Comparison of ENCODE assay signal across 15 cellular contexts in the genomic region with DNA sequence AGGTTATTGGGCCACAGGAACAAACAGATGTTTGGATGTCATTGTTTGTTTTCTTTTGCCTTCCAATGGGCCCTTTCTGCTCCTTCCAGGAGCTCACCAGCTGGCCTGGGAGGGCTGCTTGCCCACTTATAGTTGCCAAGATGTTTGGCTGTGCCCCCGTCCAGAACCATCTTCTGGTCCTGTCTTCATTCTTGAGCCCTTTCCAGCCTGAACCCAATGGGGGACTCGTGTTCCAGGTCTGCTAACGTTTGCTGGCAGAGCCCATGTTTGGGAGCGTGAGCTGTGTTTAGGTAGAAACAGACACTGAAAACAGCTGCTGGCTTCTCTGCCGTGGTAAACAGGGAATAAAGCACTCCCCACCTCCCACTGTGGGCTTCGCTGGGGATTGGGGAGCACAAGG.
DNase-seq lines count a peak whose midpoint lies in the region; ATAC-seq and TF ChIP-seq lines count a peak whose summit lies in the region.
"Had no signal": no experiment of that assay in that cellular context is flagged by ENCODE, and none has a peak within 500 bp of the region (broad histone marks: within the 10 kb centered on the region; RNA-seq: fewer than 3 reads in every experiment).

No MANE protein-coding gene starts in this region.

- H3K27me3 ChIP-seq in mammary epithelial cell (ENCODE audit: insufficient read depth, low read length): no peaks in the 10 kb centered on the region

- CTCF ChIA-PET in mammary epithelial cell (lab: Charles Lee; ENCODE audit: low non-redundant PET): no interaction called here

- no peak overlapping the region for H3K9ac ChIP-seq in mammary epithelial cell (ENCODE audit: insufficient read depth, low read length)

- H3K27ac ChIP-seq in coronary artery (no peak overlapping the region), mammary epithelial cell (ENCODE audit: insufficient read depth, low read depth, low read length) (no peak overlapping the region)

- in situ Hi-C loops in mammary epithelial cell (cut with MboI; ENCODE audit: low sequenced_read_pairs in 2 of 2): no loop called here

- WGBS in mammary epithelial cell (ENCODE audit: low coverage, missing lambda C conversion rate): 32% methylated on average over 6 of the region's 6 CpGs

- BruUV-seq in mammary epithelial cell (replicated peaks; lab: Mats Ljungman, UMichigan): no TSS peak

- H3K4me1 ChIP-seq in mammary epithelial cell (ENCODE audit: insufficient read depth, low read length): no peaks in the 10 kb centered on the region

- no peaks in the 10 kb centered on the region for H3K36me3 ChIP-seq in mammary epithelial cell (ENCODE audit: insufficient read depth, low read length)
- H3K36me3 ChIP-seq: HAP-1 had no signal

- H3K4me2 ChIP-seq in mammary epithelial cell (ENCODE audit: insufficient read depth, low read depth, low read length): no peak overlapping the region

- H2AFZ ChIP-seq in mammary epithelial cell (ENCODE audit: low read depth, low read length): no peak overlapping the region

- H3K4me3 ChIP-seq in coronary artery (no peak overlapping the region), mammary epithelial cell (replicated peaks in 1 of 3; ENCODE audit: insufficient read depth in 1 of 3, low read depth in 2 of 3, low read length in 3 of 3) (no peak overlapping the region)
- H3K4me3 ChIP-seq: HAP-1 had no signal

- no peaks in the 10 kb centered on the region for H3K9me3 ChIP-seq in mammary epithelial cell (replicated peaks; ENCODE audit: insufficient read depth, low read length)
- H3K9me3 ChIP-seq: HAP-1 had no signal

- ATAC-seq in GM18520 (IDR thresholded peaks at IDR 0.05; ENCODE audit: unreplicated experiment): no peak
- ATAC-seq: HepG2 had no signal

- no peaks in the 10 kb centered on the region for H3K79me2 ChIP-seq in mammary epithelial cell (ENCODE audit: insufficient read depth, low read length)

- H4K20me1 ChIP-seq in mammary epithelial cell (ENCODE audit: insufficient read depth, low read length): peaks cover 2% of the 10 kb centered on the region

- intact Hi-C loops in mammary epithelial cell (cut with micrococcal nuclease): no loop called here

- dilution Hi-C loops in mammary epithelial cell (cut with HindIII; ENCODE audit: low sequenced_read_pairs): no loop called here

- DNase-seq in activated effector memory CD4-positive, alpha-beta T cell treated with anti-CD3 and anti-CD28 coated beads, Interleukin-2, amount 50 U/mL, for 16 hours: peak; percentile 41
- no peak for DNase-seq in activated effector memory CD4-positive, alpha-beta T cell treated with Interleukin-2 at 50 U/mL for 16 hours
- DNase-seq in coronary artery (ENCODE audit: low spot score) (peak; percentile 16), mesenteric fat pad (ENCODE audit: low spot score) (peak; percentile 84), mammary epithelial cell (no peak), NCI-H2081 (lab: John Stamatoyannopoulos, UW) (no peak)
- DNase-seq: Calu3; CD4-positive, alpha-beta T cell; DMS153; DMS79 treated with DMSO at 0.1 percent for 48 hours; EL; GOT3 had no signal

- no peak for TF ChIP-seq CTCF in coronary artery (IDR thresholded peaks at IDR 0.05)
- TF ChIP-seq CTCF in mammary epithelial cell (conservative IDR thresholded peaks at IDR 0.05 in 1 of 2, IDR thresholded peaks at IDR 0.05 in 1 of 2; ENCODE audit: extremely low read depth in 1 of 2, insufficient read depth in 1 of 2, low read depth in 1 of 2, low read length in 2 of 2): no peak

Comparison
In these comparisons a context has a peak if more than half of its experiments do, and no peak if none do; other contexts are left out.
1. DNase-seq: peak in activated effector memory CD4-positive, alpha-beta T cell treated with anti-CD3 and anti-CD28 coated beads, Interleukin-2, amount 50 U/mL, for 16 hours (single experiment), coronary artery (single experiment) and mesenteric fat pad (single experiment); none in activated effector memory CD4-positive, alpha-beta T cell treated with Interleukin-2 at 50 U/mL for 16 hours (single experiment), mammary epithelial cell (single experiment) and NCI-H2081 (0 of 2).